1 cellular context compared by ENCODE assay signal in genomic region chr2:212030709-212031108, GRCh38.
TF ChIP-seq lines count a peak whose summit lies in the region.

No MANE protein-coding gene starts in this region.

TF ChIP-seq in IMR-90, 13 proteins besides CTCF, POLR2A, EP300 and RAD21 (continued from another document):
- TF ChIP-seq ELK1 (IDR thresholded peaks at IDR 0.05; ENCODE audit: borderline replicate concordance, low read depth, low read length), result no peak
